Comparison of ENCODE assay signal across 22 cellular contexts in genomic region chr7:45610660-45611299, GRCh38.
"Had no signal": no experiment of that assay in that cellular context is flagged by ENCODE, and none has a peak within 500 bp of the region (broad histone marks: within the 10 kb centered on the region; RNA-seq: fewer than 3 reads in every experiment).

No MANE protein-coding gene starts in this region.

- FAIRE-seq: kidney had no signal

- H3K27ac Mint-ChIP-seq: naive B cell; nephron; stimulated activated naive B cell treated with anti-CD40 and anti-IgM and Interleukin-4, amounts not matched to agents 10 μg/mL and 1 μg/mL and 100 μg/mL, for 72 hours had no signal

- DNase-seq: cortex of kidney; dorsolateral prefrontal cortex; effector CD8-positive, alpha-beta T cell; esophagus squamous epithelium; foreskin fibroblast; glutamatergic neuron; left colon; left ventricle myocardium superior; mesendoderm; naive B cell; psoas muscle; retina; spleen; stimulated activated CD4-positive, alpha-beta T cell treated with anti-CD3 and anti-CD28 coated beads, Interleukin-4, amount 100 ng/mL, for 4 hours; stimulated activated naive B cell treated with anti-CD40 and anti-IgM and Interleukin-4, amounts not matched to agents 10 μg/mL and 1 μg/mL and 100 μg/mL, for 72 hours; stimulated activated naive CD8-positive, alpha-beta T cell treated with anti-CD3 and anti-CD28 coated beads, Interleukin-15, amount 100 ng/mL, for 72 hours; trophoblast cell had no signal

- ATAC-seq: gastroesophageal sphincter; left colon; left ventricle myocardium superior; psoas muscle; stimulated activated naive B cell treated with anti-CD40 and anti-IgM and Interleukin-4, amounts not matched to agents 10 μg/mL and 1 μg/mL and 100 μg/mL, for 72 hours; stimulated activated naive CD8-positive, alpha-beta T cell treated with anti-CD3 and anti-CD28 coated beads, Interleukin-15, amount 100 ng/mL, for 72 hours had no signal

- H3K4me3 Mint-ChIP-seq: naive B cell; nephron; stimulated activated naive CD8-positive, alpha-beta T cell treated with anti-CD3 and anti-CD28 coated beads, Interleukin-15, amount 100 ng/mL, for 72 hours had no signal

- H3K27ac ChIP-seq: dorsolateral prefrontal cortex, epithelial cell of prostate, esophagus squamous epithelium, gastroesophageal sphincter, psoas muscle, spleen, thoracic aorta had no signal

- H3K4me1 Mint-ChIP-seq: naive B cell; nephron; stimulated activated naive B cell treated with anti-CD40 and anti-IgM and Interleukin-4, amounts not matched to agents 10 μg/mL and 1 μg/mL and 100 μg/mL, for 72 hours; stimulated activated naive CD8-positive, alpha-beta T cell treated with anti-CD3 and anti-CD28 coated beads, Interleukin-15, amount 100 ng/mL, for 72 hours had no signal
